1 cellular context compared by ENCODE assay signal in genomic region chr16:2032285-2033056, GRCh38.
TF ChIP-seq lines count a peak whose summit lies in the region.

No MANE protein-coding gene starts in this region.

TF ChIP-seq in HEK293, 187 proteins besides CTCF, POLR2A, EP300 and RAD21 (continued from another document):
- TF ChIP-seq PATZ1 (tag by site-specific recombination; IDR thresholded peaks at IDR 0.05): peak; percentile 76; the same call in 1 of the 2 replicates
- TF ChIP-seq ZNF792 (tag by site-specific recombination; IDR thresholded peaks at IDR 0.05): no peak
